Comparison of ENCODE assay signal across 21 cellular contexts in genomic region chr9:122376791-122377190, GRCh38. TPM values are rescaled to one million over a fixed set of nuclear protein-coding genes. Genes with fewer than 3 reads are reported as not detected.
DNase-seq lines count a peak whose midpoint lies in the region; ATAC-seq and TF ChIP-seq lines count a peak whose summit lies in the region.
"Had no signal": no experiment of that assay in that cellular context is flagged by ENCODE, and none has a peak within 500 bp of the region (broad histone marks: within the 10 kb centered on the region; RNA-seq: fewer than 3 reads in every experiment).

No MANE protein-coding gene starts in this region.

- TF ChIP-seq CTCF in SK-N-SH (IDR thresholded peaks at IDR 0.05) = no peak
- no peak for TF ChIP-seq CTCF in fibroblast of lung (conservative IDR thresholded peaks at IDR 0.05 in 1 of 2, IDR thresholded peaks at IDR 0.05 in 1 of 2; ENCODE audit: low read depth in 1 of 2, low read length in 2 of 2)
- no peak for TF ChIP-seq CTCF in sigmoid colon (IDR thresholded peaks at IDR 0.05)
- no peak for TF ChIP-seq CTCF in psoas muscle (IDR thresholded peaks at IDR 0.05)

- no peak for TF ChIP-seq EP300 in SK-N-SH (IDR thresholded peaks at IDR 0.05; ENCODE audit: borderline replicate concordance in 1 of 2, low read depth in 1 of 2, low read length in 1 of 2)
- TF ChIP-seq EP300 in sigmoid colon (IDR thresholded peaks at IDR 0.05) = no peak

- peak overlapping the region; percentile 41 to 83 (median 72) for H3K4me2 ChIP-seq in BLaER1 treated with 17β-estradiol and CSF1 and Interleukin-3, amounts not matched to agents 10 nM and 100 nM
- H3K4me2 ChIP-seq in SK-N-SH (peak overlapping the region; percentile 18; the same call in 1 of the 2 replicates), fibroblast of lung (ENCODE audit: extremely low read depth, insufficient read depth, low read length) (no peak overlapping the region)

- no peaks in the 10 kb centered on the region for H3K79me2 ChIP-seq in SK-N-SH (ENCODE audit: insufficient read depth)
- peaks cover 7% of the 10 kb centered on the region for H3K79me2 ChIP-seq in fibroblast of lung (ENCODE audit: control insufficient read depth, insufficient read depth, low read length)

- no peak for TF ChIP-seq RAD21 in SK-N-SH (IDR thresholded peaks at IDR 0.05; ENCODE audit: low read length)

- H3K9ac ChIP-seq in BLaER1 treated with 17β-estradiol and CSF1 and Interleukin-3, amounts not matched to agents 10 nM and 100 nM = peak overlapping the region in 2 of 11 experiments; percentile 55 to 58; a peak in 3 of 22 replicates
- H3K9ac ChIP-seq in SK-N-SH (no peak overlapping the region), fibroblast of lung (ENCODE audit: insufficient read depth, low read length) (no peak overlapping the region)

- H2AFZ ChIP-seq in SK-N-SH (ENCODE audit: low read depth) = no peak overlapping the region
- H2AFZ ChIP-seq in fibroblast of lung (ENCODE audit: low read length) = no peak overlapping the region

- intact Hi-C loops in sigmoid colon (cut with DNase I) = loop anchor here (10.0 kb wide), 1 partner anchor 448 kb away; the partner anchor contains the start of gene PDCL
- intact Hi-C loops in psoas muscle (cut with DNase I) = no loop called here

- H3K9me3 ChIP-seq in BLaER1 treated with 17β-estradiol and CSF1 and Interleukin-3, amounts not matched to agents 10 nM and 100 nM (replicated peaks in 1 of 11) = peaks cover 13 to 19% (median 17%) of the 10 kb centered on the region in 11 experiments
- H3K9me3 ChIP-seq in SK-N-SH (no peaks in the 10 kb centered on the region), fibroblast of lung (ENCODE audit: control insufficient read depth, insufficient read depth, low read depth, low read length) (no peaks in the 10 kb centered on the region), sigmoid colon (no peaks in the 10 kb centered on the region), psoas muscle (peaks cover 4% of the 10 kb centered on the region)

- H3K36me3 ChIP-seq in BLaER1 treated with 17β-estradiol and CSF1 and Interleukin-3, amounts not matched to agents 10 nM and 100 nM = peaks cover 0 to 47% (median 17%) of the 10 kb centered on the region in 11 experiments; a peak in 15 of 22 replicates
- H3K36me3 ChIP-seq in SK-N-SH (replicated peaks in 1 of 2; ENCODE audit: control insufficient read depth in 1 of 2, insufficient read depth in 2 of 2, low read length in 1 of 2) (no peaks in the 10 kb centered on the region), fibroblast of lung (ENCODE audit: control insufficient read depth, insufficient read depth, low read length) (peaks cover 3% of the 10 kb centered on the region), sigmoid colon (peaks cover 7 to 36% (median 24%) of the 10 kb centered on the region in 4 donors), psoas muscle (ENCODE audit: insufficient read depth in 1 of 2, low read depth in 1 of 2) (no peaks in the 10 kb centered on the region)
- H3K36me3 ChIP-seq: SJSA1 had no signal

- no peak for ATAC-seq in psoas muscle
- ATAC-seq in HG03097 (IDR thresholded peaks at IDR 0.05; ENCODE audit: low FRiP score, unreplicated experiment) = no peak
- no peak for ATAC-seq in HG03139 (IDR thresholded peaks at IDR 0.05; ENCODE audit: unreplicated experiment)
- no peak for ATAC-seq in HG02852 (IDR thresholded peaks at IDR 0.05; ENCODE audit: unreplicated experiment)
- ATAC-seq: activated CD8-positive, alpha-beta T cell treated with anti-CD3 and anti-CD28 coated beads for 36 hours; naive thymus-derived CD4-positive, alpha-beta T cell had no signal

- WGBS in SK-N-SH (ENCODE audit: low lambda C conversion rate) = 100% methylated on average over 1 of the region's 1 CpG
- 41 to 67% methylated on average over 1 of the region's 1 CpG for WGBS in sigmoid colon, 2 donors
- WGBS in psoas muscle, 3 donors = 93 to 100% (median 100%) methylated on average over 1 of the region's 1 CpG

- H3K27ac ChIP-seq in BLaER1 treated with 17β-estradiol and CSF1 and Interleukin-3, amounts not matched to agents 10 nM and 100 nM = peak overlapping the region in 3 of 11 experiments; percentile 49 to 61 (median 50); a peak in 3 of 22 replicates
- H3K27ac ChIP-seq in SK-N-SH (ENCODE audit: low read depth in 2 of 2, low read length in 1 of 2) (no peak overlapping the region), fibroblast of lung (ENCODE audit: insufficient read depth, low read length) (peak overlapping the region; percentile 39), sigmoid colon (peak overlapping the region; percentile 90 to 95 (median 90)), psoas muscle (no peak overlapping the region)
- H3K27ac ChIP-seq: coronary artery, SJSA1 had no signal

- H3F3A ChIP-seq in SK-N-SH (replicated peaks; ENCODE audit: insufficient read depth) = no peaks in the 10 kb centered on the region

- H4K20me1 ChIP-seq in BLaER1 treated with 17β-estradiol and CSF1 and Interleukin-3, amounts not matched to agents 10 nM and 100 nM = peaks cover 0 to 36% (median 0%) of the 10 kb centered on the region in 11 experiments; a peak in 3 of 22 replicates
- H4K20me1 ChIP-seq in SK-N-SH (ENCODE audit: insufficient read depth) (no peaks in the 10 kb centered on the region), fibroblast of lung (ENCODE audit: control insufficient read depth, extremely low read depth, insufficient read depth, low read length) (no peaks in the 10 kb centered on the region)

- no peak overlapping the region for H3K4me3 ChIP-seq in BLaER1 treated with 17β-estradiol and CSF1 and Interleukin-3, amounts not matched to agents 10 nM and 100 nM
- no peak overlapping the region for H3K4me3 ChIP-seq in SK-N-SH (ENCODE audit: low read depth in 2 of 2, low read length in 1 of 2)
- no peak overlapping the region for H3K4me3 ChIP-seq in fibroblast of lung (replicated peaks in 1 of 4; ENCODE audit: control extremely low read depth in 1 of 4, insufficient read depth in 1 of 4, low read depth in 3 of 4, low read length in 4 of 4)
- peak overlapping the region in 2 of 4 donors; percentile 1 for H3K4me3 ChIP-seq in sigmoid colon
- no peak overlapping the region for H3K4me3 ChIP-seq in psoas muscle
- H3K4me3 ChIP-seq: coronary artery, SJSA1 had no signal

- H3K4me1 ChIP-seq in BLaER1 treated with 17β-estradiol and CSF1 and Interleukin-3, amounts not matched to agents 10 nM and 100 nM = peaks cover 33 to 61% (median 47%) of the 10 kb centered on the region in 10 experiments
- H3K4me1 ChIP-seq in SK-N-SH (ENCODE audit: control insufficient read depth in 1 of 2, insufficient read depth in 2 of 2, low read depth in 1 of 2, low read length in 1 of 2) = peaks cover 9 to 25% of the 10 kb centered on the region in 2 experiments; a peak in 3 of 4 replicates
- peaks cover 27% of the 10 kb centered on the region for H3K4me1 ChIP-seq in fibroblast of lung (ENCODE audit: control insufficient read depth, extremely low read depth, insufficient read depth, low read length)
- peaks cover 0 to 69% (median 64%) of the 10 kb centered on the region in 4 donors for H3K4me1 ChIP-seq in sigmoid colon
- H3K4me1 ChIP-seq in psoas muscle = peaks cover 5% of the 10 kb centered on the region

- DNase-seq in SK-N-SH = no peak
- DNase-seq in fibroblast of lung (ENCODE audit: low read depth in 2 of 2) = no peak
- DNase-seq in sigmoid colon = peak; percentile 40
- no peak for DNase-seq in psoas muscle
- DNase-seq: activated CD4-positive, CD25-positive, alpha-beta regulatory T cell treated with anti-CD3 and anti-CD28 coated beads, Interleukin-2, amount 50 U/mL, for 72 hours; activated CD8-positive, alpha-beta T cell treated with anti-CD3 and anti-CD28 coated beads for 36 hours; activated effector memory CD4-positive, alpha-beta T cell treated with Interleukin-2 at 50 U/mL for 16 hours; CD4-positive, alpha-beta T cell; immature natural killer cell; naive thymus-derived CD4-positive, alpha-beta T cell; NCI-H2081; NCI-H2227 treated with DMSO at 0.1 percent for 48 hours; occipital lobe; stimulated activated CD4-positive, alpha-beta T cell treated with anti-CD3 and anti-CD28 coated beads, Interleukin-12 subunit alpha, Interleukin-12 subunit beta, amount 100 ng/mL, for 4 hours; stimulated activated CD4-positive, alpha-beta T cell treated with anti-CD3 and anti-CD28 coated beads, Interleukin-4, amount 100 ng/mL, for 4 hours had no signal

- no peaks in the 10 kb centered on the region for H3K27me3 ChIP-seq in BLaER1 treated with 17β-estradiol and CSF1 and Interleukin-3, amounts not matched to agents 10 nM and 100 nM
- H3K27me3 ChIP-seq in SK-N-SH (ENCODE audit: insufficient read depth) (no peaks in the 10 kb centered on the region), fibroblast of lung (ENCODE audit: control insufficient read depth, insufficient read depth, low read length) (no peaks in the 10 kb centered on the region), sigmoid colon (no peaks in the 10 kb centered on the region), psoas muscle (ENCODE audit: insufficient read depth in 3 of 3, low read length in 2 of 3) (no peaks in the 10 kb centered on the region)
- H3K27me3 ChIP-seq: SJSA1 had no signal

- no peak for TF ChIP-seq POLR2A in sigmoid colon (IDR thresholded peaks at IDR 0.05)

- CTCF ChIA-PET in SK-N-SH (lab: Yijun Ruan, JAX) = interaction anchor here (2.2 kb wide), 1 partner anchor 278 kb away, joined by 10 read pairs; no protein-coding TSS in a partner anchor

- POLR2A ChIA-PET in SK-N-SH (lab: Yijun Ruan, JAX) = no interaction called here

- H3K9me2 ChIP-seq in SK-N-SH = no peaks in the 10 kb centered on the region

TF ChIP-seq in SK-N-SH, 30 proteins besides CTCF, POLR2A, EP300 and RAD21 (continues in another document):
- TF ChIP-seq TEAD4 (IDR thresholded peaks at IDR 0.05; ENCODE audit: borderline replicate concordance, insufficient read depth) (no peak), MEF2A (IDR thresholded peaks at IDR 0.05; ENCODE audit: borderline replicate concordance, low read depth) (no peak), FOXJ3 (CRISPR knock-in tag; IDR thresholded peaks at IDR 0.05) (no peak)

RNA-seq across cellular contexts. Expression of gene PTGS1, which starts 6.0 kb away (rescaled TPM):
- polyA plus RNA-seq in SK-N-SH (2012; rRNA removed) (4.0 and 5.4 TPM in 2 replicates), fibroblast of lung (52.9 and 86.5 TPM in 2 replicates), sigmoid colon (10 to 100 TPM in 1 of 3 donors, 1 to 10 TPM in 2; 3.0 to 10.8 (median 4.2) TPM), psoas muscle (1 to 10 TPM in 1 of 3 donors, under 1 TPM in 2; 0.56 to 5.6 (median 0.62) TPM)
- 3.2 and 4.4 TPM in 2 replicates for polyA plus RNA-seq in SK-N-SH (2012; cell fraction: cytosol; rRNA removed)
- 4.9 and 5.0 TPM in 2 replicates for polyA plus RNA-seq in SK-N-SH (2012; cell fraction: nucleus; rRNA removed)
- total RNA-seq in fibroblast of lung (8.0 and 13.4 TPM in 2 replicates), sigmoid colon (100 to 1,000 TPM in 2 of 4 donors, 10 to 100 TPM in 2; 72.6 to 150 (median 121) TPM), psoas muscle (1 to 10 TPM in 3 of 4 donors, under 1 TPM in 1; 0.78 to 3.8 (median 1.8) TPM)
- 57.5 and 87.9 TPM in 2 replicates for polyA plus RNA-seq in fibroblast of lung (2012)
- polyA minus RNA-seq in fibroblast of lung (ENCODE audit: low replicate concordance) = 70.0 and 100 TPM in 2 replicates

Comparison
In these comparisons a context has a peak if more than half of its experiments do, and no peak if none do; other contexts are left out.
1. H3K27ac ChIP-seq: peak in fibroblast of lung (single experiment) and sigmoid colon (4 of 4); none in SK-N-SH (0 of 2) and psoas muscle (single experiment).
2. RNA of gene PTGS1, which starts 6.0 kb away (polyA plus RNA-seq): 52.9 to 87.9 TPM in fibroblast of lung; 3.2 to 5.4 TPM in SK-N-SH, 3.0 to 10.8 TPM in sigmoid colon and 0.56 to 5.6 TPM in psoas muscle; every median in the first group is over 4 times any median in the second.